In the genomic region with DNA sequence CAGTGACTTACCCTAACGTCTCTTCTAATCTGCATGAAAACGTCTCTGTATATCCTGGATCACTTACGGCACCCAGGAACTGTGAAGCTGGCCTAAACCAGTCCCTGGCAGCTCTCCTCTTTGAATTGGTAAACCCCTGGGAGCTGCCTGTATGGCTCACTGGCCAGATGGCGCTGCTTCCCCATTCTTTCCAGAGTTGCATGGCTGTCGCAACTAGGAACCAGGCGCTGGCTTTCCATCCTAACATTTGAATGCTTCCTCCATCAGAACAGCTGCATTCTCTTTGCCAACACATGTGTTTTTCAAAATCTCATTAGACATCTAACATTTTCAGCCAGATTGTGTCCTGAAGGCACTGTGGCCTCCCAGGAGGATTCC, we compare ENCODE assay signal across 8 cellular contexts. TPM values are rescaled to one million over a fixed set of nuclear protein-coding genes. Genes with fewer than 3 reads are reported as not detected.
DNase-seq lines count a peak whose midpoint lies in the region; ATAC-seq and TF ChIP-seq lines count a peak whose summit lies in the region.

No MANE protein-coding gene starts in this region.

- no peak overlapping the region for H3K27ac Mint-ChIP-seq in naive thymus-derived CD4-positive, alpha-beta T cell

- TF ChIP-seq CTCF in HFF-Myc (IDR thresholded peaks at IDR 0.05; ENCODE audit: low read depth, low read length, missing control alignments) (peak; percentile 40), choroid plexus epithelial cell (conservative IDR thresholded peaks at IDR 0.05; ENCODE audit: low read depth, low read length) (peak; percentile 24)

- H3K36me3 ChIP-seq in naive thymus-derived CD4-positive, alpha-beta T cell (ENCODE audit: control insufficient read depth in 2 of 3, insufficient read depth in 3 of 3, low read length in 3 of 3): no peaks in the 10 kb centered on the region

- H3K27me3 ChIP-seq in naive thymus-derived CD4-positive, alpha-beta T cell (ENCODE audit: control insufficient read depth in 2 of 2, insufficient read depth in 2 of 2, low read length in 2 of 2): no peaks in the 10 kb centered on the region

- no peaks in the 10 kb centered on the region for H3K36me3 Mint-ChIP-seq in naive thymus-derived CD4-positive, alpha-beta T cell

- intact Hi-C loops in posterior cingulate gyrus (cut with DNase I): loop anchor here (2.0 kb wide), 1 partner anchor 233 kb away; no protein-coding TSS in a partner anchor
- intact Hi-C loops in naive thymus-derived CD4-positive, alpha-beta T cell (cut with micrococcal nuclease): no loop called here

- H3K4me3 Mint-ChIP-seq in naive thymus-derived CD4-positive, alpha-beta T cell: no peak overlapping the region

- no peak overlapping the region for H3K27ac ChIP-seq in naive thymus-derived CD4-positive, alpha-beta T cell (ENCODE audit: low read depth, low read length)

- no peaks in the 10 kb centered on the region for H3K9me3 Mint-ChIP-seq in naive thymus-derived CD4-positive, alpha-beta T cell

- ATAC-seq in activated CD4-positive, CD25-positive, alpha-beta regulatory T cell treated with anti-CD3 and anti-CD28 coated beads, Interleukin-2, amount 50 U/mL, for 24 hours: no peak
- ATAC-seq in naive thymus-derived CD4-positive, alpha-beta T cell: no peak
- ATAC-seq in GM18861 (IDR thresholded peaks at IDR 0.05; ENCODE audit: unreplicated experiment): no peak

- in situ Hi-C loops in G401 (cut with HindIII; ENCODE audit: low sequenced_read_pairs): no loop called here

- CTCF ChIA-PET in naive thymus-derived CD4-positive, alpha-beta T cell (lab: Charles Lee): no interaction called here

- no peaks in the 10 kb centered on the region for H3K9me3 ChIP-seq in naive thymus-derived CD4-positive, alpha-beta T cell (ENCODE audit: control insufficient read depth in 2 of 3, low read length in 3 of 3)

- peaks cover 0 to 4% (median 4%) of the 10 kb centered on the region in 5 donors for H3K27me3 Mint-ChIP-seq in naive thymus-derived CD4-positive, alpha-beta T cell

- H3K4me1 ChIP-seq in naive thymus-derived CD4-positive, alpha-beta T cell (ENCODE audit: control insufficient read depth in 2 of 2, insufficient read depth in 2 of 2, low read length in 2 of 2): no peaks in the 10 kb centered on the region

- peaks cover 0 to 2% (median 0%) of the 10 kb centered on the region in 7 donors for H3K4me1 Mint-ChIP-seq in naive thymus-derived CD4-positive, alpha-beta T cell

- peak; percentile 44 for DNase-seq in G401 (ENCODE audit: low spot score)
- DNase-seq in HFF-Myc (ENCODE audit: extremely low read depth, low read depth): peak; percentile 22
- DNase-seq in NCI-H2171 (lab: John Stamatoyannopoulos, UW): peak; percentile 5
- DNase-seq in choroid plexus epithelial cell (ENCODE audit: low read depth): peak; percentile 30
- DNase-seq in posterior cingulate gyrus: peak in 8 of 10 donors; percentile 30 to 88 (median 52)
- DNase-seq in naive thymus-derived CD4-positive, alpha-beta T cell: no peak

- H3K4me3 ChIP-seq in HFF-Myc (replicated peaks; ENCODE audit: low read depth, low read length) (no peak overlapping the region), choroid plexus epithelial cell (ENCODE audit: low read depth, low read length) (no peak overlapping the region)
- no peak overlapping the region for H3K4me3 ChIP-seq in naive thymus-derived CD4-positive, alpha-beta T cell (ENCODE audit: low read length)

- POLR2A ChIA-PET in naive thymus-derived CD4-positive, alpha-beta T cell (lab: Charles Lee): no interaction called here

RNA-seq across cellular contexts. Expression of gene PCA3, which starts 8.0 kb away (rescaled TPM):
- not detected in 2 replicates for total RNA-seq in G401 (2014; rRNA removed; shearing (Covaris generic))
- not detected for total RNA-seq in naive thymus-derived CD4-positive, alpha-beta T cell
- polyA plus RNA-seq in naive thymus-derived CD4-positive, alpha-beta T cell: not detected

Comparison
In these comparisons a context has a peak if more than half of its experiments do, and no peak if none do; other contexts are left out.
1. DNase-seq: peak in G401 (single experiment), HFF-Myc (single experiment), NCI-H2171 (single experiment), choroid plexus epithelial cell (single experiment) and posterior cingulate gyrus (8 of 10); none in naive thymus-derived CD4-positive, alpha-beta T cell (0 of 9).